Comparison of ENCODE assay signal across 9 cellular contexts in genomic region chr7:94297397-94297838, GRCh38.
DNase-seq lines count a peak whose midpoint lies in the region; ATAC-seq and TF ChIP-seq lines count a peak whose summit lies in the region.
"Had no signal": no experiment of that assay in that cellular context is flagged by ENCODE, and none has a peak within 500 bp of the region (broad histone marks: within the 10 kb centered on the region; RNA-seq: fewer than 3 reads in every experiment).

No MANE protein-coding gene starts in this region.

- ATAC-seq in left cardiac atrium (peak; percentile 36 to 80), sciatic nerve (peak; percentile 77), esophagus mucosa (no peak), HG02870 (IDR thresholded peaks at IDR 0.05; ENCODE audit: unreplicated experiment) (no peak)

- no peaks in the 10 kb centered on the region for H3K27me3 ChIP-seq in ascending aorta
- H3K27me3 ChIP-seq in WERI-Rb-1 (ENCODE audit: insufficient read depth, low read depth, severe bottlenecking): no peaks in the 10 kb centered on the region

- H3K27ac ChIP-seq in ascending aorta: peak overlapping the region; percentile 86
- H3K27ac ChIP-seq in WERI-Rb-1: no peak overlapping the region

- intact Hi-C loops in ascending aorta (cut with DNase I) (loop anchor here (1.0 to 5.0 kb wide), 3 partner anchors 78 to 115 kb away; partner anchors contain the start of gene COL1A2), left cardiac atrium (cut with DNase I) (loop anchor here (2.0 to 10.0 kb wide), 4 partner anchors 97 to 950 kb away; partner anchors contain the start of gene COL1A2 (in 2 of the 2)), sciatic nerve (cut with DNase I) (loop anchor here (5.0 kb wide), 1 partner anchor 95 kb away; the partner anchor contains the start of gene COL1A2)

- peaks cover 11 to 51% of the 10 kb centered on the region in 2 donors for H3K4me1 ChIP-seq in ascending aorta

- DNase-seq in Daoy (ENCODE audit: low read depth): peak; percentile 91
- DNase-seq in ascending aorta (ENCODE audit: low spot score in 2 of 2): peak; percentile 53 to 95
- peak; percentile 70 for DNase-seq in left cardiac atrium
- DNase-seq in sciatic nerve (ENCODE audit: low spot score): peak; percentile 77
- DNase-seq in stimulated activated CD4-positive, alpha-beta T cell treated with anti-CD3 and anti-CD28 coated beads, Interleukin-15, amount 100 ng/mL, for 24 hours: no peak
- DNase-seq in WERI-Rb-1: no peak
- DNase-seq: CD4-positive, CD25-positive, alpha-beta regulatory T cell had no signal

- no peaks in the 10 kb centered on the region for H3K36me3 ChIP-seq in ascending aorta
- no peaks in the 10 kb centered on the region for H3K36me3 ChIP-seq in WERI-Rb-1

- no peak for TF ChIP-seq CTCF in ascending aorta (IDR thresholded peaks at IDR 0.05)
- TF ChIP-seq CTCF in WERI-Rb-1 (IDR thresholded peaks at IDR 0.05; ENCODE audit: low read depth, low read length): no peak

- H3K9me3 ChIP-seq in ascending aorta (no peaks in the 10 kb centered on the region), WERI-Rb-1 (ENCODE audit: severe bottlenecking) (no peaks in the 10 kb centered on the region)

- H3K4me3 ChIP-seq in ascending aorta (peak overlapping the region in 1 of 2 donors; percentile 61), WERI-Rb-1 (ENCODE audit: low read depth, low read length) (no peak overlapping the region)

Comparison
In these comparisons a context has a peak if more than half of its experiments do, and no peak if none do; other contexts are left out.
1. DNase-seq: peak in Daoy (single experiment), ascending aorta (2 of 2), left cardiac atrium (single experiment) and sciatic nerve (single experiment); none in stimulated activated CD4-positive, alpha-beta T cell treated with anti-CD3 and anti-CD28 coated beads, Interleukin-15, amount 100 ng/mL, for 24 hours (single experiment) and WERI-Rb-1 (single experiment).
2. ATAC-seq: peak in left cardiac atrium (2 of 2) and sciatic nerve (single experiment); none in esophagus mucosa (single experiment) and HG02870 (single experiment).